21 cellular contexts compared by ENCODE assay signal in genomic region chr18:69172046-69172445, GRCh38.
"Had no signal": no experiment of that assay in that cellular context is flagged by ENCODE, and none has a peak within 500 bp of the region (broad histone marks: within the 10 kb centered on the region; RNA-seq: fewer than 3 reads in every experiment).

No MANE protein-coding gene starts in this region.

- H3K27ac ChIP-seq: ascending aorta, brain microvascular endothelial cell, colonic mucosa, dorsolateral prefrontal cortex, left ventricle myocardium inferior, stomach, vagina, VCaP had no signal

- ATAC-seq: activated CD4-positive, CD25-positive, alpha-beta regulatory T cell treated with anti-CD3 and anti-CD28 coated beads, Interleukin-2, amount 50 U/mL, for 24 hours; activated CD8-positive, alpha-beta T cell treated with anti-CD3 and anti-CD28 coated beads, Interleukin-2, amount 10 ng/mL, durations not matched to agents 7 days and 5 days; effector memory CD8-positive, alpha-beta T cell; natural killer cell; sciatic nerve; stimulated activated memory B cell treated with anti-CD40 and anti-IgM and Interleukin-4, amounts not matched to agents 10 μg/mL and 1 μg/mL and 100 μg/mL, for 72 hours had no signal

- H3K4me2 ChIP-seq: smooth muscle cell had no signal

- DNase-seq: activated CD4-positive, alpha-beta T cell treated with anti-CD3 and anti-CD28 coated beads, Interleukin-2, amount 10 ng/mL, durations not matched to agents 24 days and 14 days; activated CD8-positive, alpha-beta T cell treated with anti-CD3 and anti-CD28 coated beads, Interleukin-2, amount 10 ng/mL, durations not matched to agents 7 days and 5 days; activated gamma-delta T cell; activated naive CD4-positive, alpha-beta T cell treated with anti-CD3 and anti-CD28 coated beads, Interleukin-2, amount 50 U/mL, for 16 hours; brain microvascular endothelial cell; colonic mucosa; dorsolateral prefrontal cortex; effector memory CD8-positive, alpha-beta T cell; hippocampal formation; left ventricle myocardium inferior; midbrain; natural killer cell; stimulated activated CD4-positive, alpha-beta T cell treated with anti-CD3 and anti-CD28 coated beads, Interleukin-15, amount 100 ng/mL, for 24 hours; stomach had no signal

- H3K4me3 ChIP-seq: ascending aorta, colonic mucosa, dorsolateral prefrontal cortex, left ventricle myocardium inferior, smooth muscle cell, stomach, vagina had no signal

- H3K27me3 ChIP-seq: ascending aorta, brain microvascular endothelial cell, colonic mucosa, dorsolateral prefrontal cortex, stomach, vagina had no signal

- H3K4me1 ChIP-seq: ascending aorta, colonic mucosa, left ventricle myocardium inferior, stomach, vagina had no signal

- H3K9me3 ChIP-seq: ascending aorta, colonic mucosa, stomach, vagina had no signal

- H3K36me3 ChIP-seq: ascending aorta, brain microvascular endothelial cell, colonic mucosa, left ventricle myocardium inferior, stomach, vagina had no signal
